Comparison of ENCODE assay signal across 9 cellular contexts in genomic region chr22:37243402-37244113, GRCh38. TPM values are rescaled to one million over a fixed set of nuclear protein-coding genes. Genes with fewer than 3 reads are reported as not detected.
A peak's percentile ranks its signal among the peaks of the same experiment; 100 is the strongest.
DNase-seq lines count a peak whose midpoint lies in the region; FAIRE-seq and TF ChIP-seq lines count a peak whose summit lies in the region.
"Had no signal": no experiment of that assay in that cellular context is flagged by ENCODE, and none has a peak within 500 bp of the region (broad histone marks: within the 10 kb centered on the region; RNA-seq: fewer than 3 reads in every experiment).

No MANE protein-coding gene starts in this region.

- TF ChIP-seq POLR2A in prostate gland (IDR thresholded peaks at IDR 0.05): no peak

- no peak for TF ChIP-seq CTCF in coronary artery (IDR thresholded peaks at IDR 0.05)
- no peak for TF ChIP-seq CTCF in prostate gland (IDR thresholded peaks at IDR 0.05)

- no peak overlapping the region for H3K9ac ChIP-seq in HUES6 (ENCODE audit: low read length)

- no peaks in the 10 kb centered on the region for H3K36me3 ChIP-seq in HUES6 (ENCODE audit: control insufficient read depth, insufficient read depth, low read length)
- H3K36me3 ChIP-seq in prostate gland: no peaks in the 10 kb centered on the region

- DNase-seq in GM19239 (ENCODE audit: insufficient read length, low spot score) (no peak), coronary artery (ENCODE audit: low spot score) (no peak), prostate gland (ENCODE audit: low spot score) (no peak), NCI-H2196 (lab: John Stamatoyannopoulos, UW; ENCODE audit: unreplicated experiment) (no peak), caudate nucleus (lab: John Stamatoyannopoulos, UW) (no peak), cortex of kidney (lab: John Stamatoyannopoulos, UW) (no peak), islet precursor cell (no peak)

- H3K27ac ChIP-seq in HUES6 (ENCODE audit: low read depth, low read length) (no peak overlapping the region), coronary artery (peak overlapping the region in 1 of 2 donors; percentile 57), prostate gland (no peak overlapping the region), caudate nucleus (ENCODE audit: low read depth, low read length) (no peak overlapping the region)

- 50% methylated on average over 12 of the region's 12 CpGs for WGBS in prostate gland

- H3K4me1 ChIP-seq in HUES6 (ENCODE audit: control insufficient read depth, insufficient read depth, low read length) (peaks cover 28% of the 10 kb centered on the region), prostate gland (replicated peaks) (no peaks in the 10 kb centered on the region)

- no peaks in the 10 kb centered on the region for H3K27me3 ChIP-seq in HUES6 (ENCODE audit: control insufficient read depth, insufficient read depth, low read length)
- H3K27me3 ChIP-seq in prostate gland (replicated peaks; ENCODE audit: insufficient read depth): no peaks in the 10 kb centered on the region

- FAIRE-seq in GM19239 (lab: Jason Lieb, UNC): peak; percentile 83

- H3K9me3 ChIP-seq in HUES6 (ENCODE audit: control insufficient read depth, insufficient read depth, low read depth, low read length) (no peaks in the 10 kb centered on the region), prostate gland (no peaks in the 10 kb centered on the region)

- intact Hi-C loops in prostate gland (cut with DNase I): no loop called here

- H3K4me3 ChIP-seq in HUES6 (ENCODE audit: low read depth, low read length) (peak overlapping the region; percentile 51), coronary artery (peak overlapping the region; percentile 59), prostate gland (peak overlapping the region; percentile 13 to 16)

RNA-seq across cellular contexts. Expression of gene RAC2, which starts 0.5 kb away (rescaled TPM):
- 10 to 100 TPM in 1 of 2 donors, 1 to 10 TPM in 1; 9.7 to 14.4 TPM for total RNA-seq in prostate gland

RNA-seq across cellular contexts. Expression of gene SSTR3, which starts 31.3 kb away (rescaled TPM):
- total RNA-seq in prostate gland: 10 to 100 TPM in 1 of 2 donors, not detected in 1; 46.4 TPM
- total RNA-seq: skeletal muscle tissue had no signal

RNA-seq across cellular contexts. Expression of gene CYTH4, which starts 38.8 kb away (rescaled TPM):
- 1 to 10 TPM; 4.7 to 5.5 TPM for total RNA-seq in prostate gland

RNA-seq across cellular contexts. Expression of gene C1QTNF6, which starts 55.5 kb away (rescaled TPM):
- 1 to 10 TPM; 2.1 to 9.3 TPM for total RNA-seq in prostate gland
